14 cellular contexts compared by ENCODE assay signal in genomic region chr2:3151153-3151918, GRCh38.
DNase-seq lines count a peak whose midpoint lies in the region; ATAC-seq and TF ChIP-seq lines count a peak whose summit lies in the region.
"Had no signal": no experiment of that assay in that cellular context is flagged by ENCODE, and none has a peak within 500 bp of the region (broad histone marks: within the 10 kb centered on the region; RNA-seq: fewer than 3 reads in every experiment).

No MANE protein-coding gene starts in this region.

- no peaks in the 10 kb centered on the region for H3K27me3 Mint-ChIP-seq in activated naive CD4-positive, alpha-beta T cell treated with anti-CD3 and anti-CD28 coated beads, Interleukin-2, amount 50 U/mL, for 24 hours

- peak; percentile 49 for ATAC-seq in HG03378 (IDR thresholded peaks at IDR 0.05; ENCODE audit: unreplicated experiment)

- no peaks in the 10 kb centered on the region for H4K20me1 ChIP-seq in OCI-LY7 (ENCODE audit: insufficient read depth, low read length)

- H3K9me3 Mint-ChIP-seq in activated naive CD4-positive, alpha-beta T cell treated with anti-CD3 and anti-CD28 coated beads, Interleukin-2, amount 50 U/mL, for 24 hours, result no peaks in the 10 kb centered on the region

- H3K36me3 ChIP-seq in OCI-LY7 (ENCODE audit: insufficient read depth, low read length), result peaks cover 4% of the 10 kb centered on the region; the same call in 1 of the 2 replicates

- BruUV-seq in OCI-LY7 (replicated peaks; lab: Mats Ljungman, UMichigan), result no TSS peak

- H3K9me2 ChIP-seq in OCI-LY7 (ENCODE audit: insufficient read depth, low read length), result no peaks in the 10 kb centered on the region

- H3K4me1 ChIP-seq in OCI-LY7 (ENCODE audit: insufficient read depth, low read length, poor library complexity, severe bottlenecking), result peaks cover 87% of the 10 kb centered on the region

- intact Hi-C loops in OCI-LY7 (cut with micrococcal nuclease; ENCODE audit: unreplicated experiment), result loop anchor here (1.0 to 5.0 kb wide), 3 partner anchors 150 to 411 kb away; partner anchors contain the start of genes EIPR1 and TRAPPC12

- H3K36me3 Mint-ChIP-seq in activated naive CD4-positive, alpha-beta T cell treated with anti-CD3 and anti-CD28 coated beads, Interleukin-2, amount 50 U/mL, for 24 hours, result peaks cover 26% of the 10 kb centered on the region

- no peak overlapping the region; the same call in 1 of the 2 replicates for H2AFZ ChIP-seq in OCI-LY7 (ENCODE audit: low read length)

- H3K4me1 Mint-ChIP-seq in activated naive CD4-positive, alpha-beta T cell treated with anti-CD3 and anti-CD28 coated beads, Interleukin-2, amount 50 U/mL, for 24 hours, result no peaks in the 10 kb centered on the region

- H3K9me3 ChIP-seq in OCI-LY7 (ENCODE audit: low read length), result no peaks in the 10 kb centered on the region

- H3K27ac Mint-ChIP-seq in activated naive CD4-positive, alpha-beta T cell treated with anti-CD3 and anti-CD28 coated beads, Interleukin-2, amount 50 U/mL, for 24 hours, result peak overlapping the region; percentile 41
- H3K27ac Mint-ChIP-seq: T-helper 1 cell treated with Interleukin-12 subunit alpha and Interleukin-12 subunit beta and Interleukin-4 antibody, amounts not matched to agents 30 μg/mL and 1 μg/mL, for 36 hours had no signal

- H3K27ac ChIP-seq in OCI-LY7 (ENCODE audit: low read depth, low read length, poor library complexity, severe bottlenecking), result peak overlapping the region; percentile 96
- H3K27ac ChIP-seq: skin epidermis, tibial nerve had no signal

- peak overlapping the region; percentile 63 for H3K4me2 ChIP-seq in OCI-LY7 (ENCODE audit: low read length)

- no peaks in the 10 kb centered on the region for H3K79me2 ChIP-seq in OCI-LY7 (ENCODE audit: insufficient read depth, low read depth, low read length)

- TF ChIP-seq CTCF in OCI-LY7 (conservative IDR thresholded peaks at IDR 0.05; ENCODE audit: low read length), result peak; percentile 33; the same call in 1 of the 2 replicates

- POLR2A ChIA-PET in OCI-LY7 (lab: Charles Lee), result interaction anchor here (0.5 to 2.3 kb wide), 7 partner anchors 10 to 458 kb away, joined by 3 to 5 read pairs (median 4); no protein-coding TSS in a partner anchor

- peak overlapping the region; percentile 42 for H3K4me3 ChIP-seq in OCI-LY7 (ENCODE audit: low read depth, low read length, poor library complexity, severe bottlenecking)
- H3K4me3 ChIP-seq: skin epidermis, tibial nerve had no signal

- DNase-seq in activated naive CD4-positive, alpha-beta T cell (lab: John Stamatoyannopoulos, UW), result no peak
- DNase-seq in OCI-LY7 (ENCODE audit: low spot score), result peak; percentile 95
- DNase-seq in HUDEP-2 (lab: John Stamatoyannopoulos, UW; ENCODE audit: unreplicated experiment in 76 of 76), result no peak
- DNase-seq in ecto neural progenitor cell (ENCODE audit: low spot score), result no peak
- DNase-seq in activated CD4-positive, alpha-beta T cell treated with anti-CD3 and anti-CD28 coated beads, Interleukin-2, amount 50 U/mL, for 1 hour, result no peak
- no peak for DNase-seq in SKM-1 treated with dmso at 0.1 percent for 144 hours (lab: John Stamatoyannopoulos, UW; ENCODE audit: unreplicated experiment)
- DNase-seq: HCEC 1CT, kidney, NCI-H1105 treated with DMSO at 0.1 percent for 48 hours had no signal

- no peak overlapping the region for H3K4me3 Mint-ChIP-seq in activated naive CD4-positive, alpha-beta T cell treated with anti-CD3 and anti-CD28 coated beads, Interleukin-2, amount 50 U/mL, for 24 hours
- H3K4me3 Mint-ChIP-seq: T-helper 1 cell treated with Interleukin-12 subunit alpha and Interleukin-12 subunit beta and Interleukin-4 antibody, amounts not matched to agents 30 μg/mL and 1 μg/mL, for 36 hours had no signal

- CTCF ChIA-PET in OCI-LY7 (lab: Charles Lee; ENCODE audit: unreplicated experiment), result interaction anchor here (0.6 kb wide), 1 partner anchor 14 kb away, joined by 3 read pairs; no protein-coding TSS in a partner anchor
